Comparison of ENCODE assay signal across 15 cellular contexts in genomic region chr2:6872412-6872811, GRCh38. TPM values are rescaled to one million over a fixed set of nuclear protein-coding genes. Genes with fewer than 3 reads are reported as not detected.
DNase-seq lines count a peak whose midpoint lies in the region; ATAC-seq and TF ChIP-seq lines count a peak whose summit lies in the region.
"Had no signal": no experiment of that assay in that cellular context is flagged by ENCODE, and none has a peak within 500 bp of the region (broad histone marks: within the 10 kb centered on the region; RNA-seq: fewer than 3 reads in every experiment).

No MANE protein-coding gene starts in this region.

- no peaks in the 10 kb centered on the region for H3K9me3 ChIP-seq in testis
- H3K9me3 ChIP-seq: right atrium auricular region had no signal

- no peak for TF ChIP-seq CTCF in testis (IDR thresholded peaks at IDR 0.05)

- no peaks in the 10 kb centered on the region for H3K36me3 ChIP-seq in testis (ENCODE audit: low read depth, missing control alignments)
- H3K36me3 ChIP-seq: right atrium auricular region had no signal

- DNase-seq in T-helper 1 cell (no peak), testis (no peak), occipital lobe (lab: John Stamatoyannopoulos, UW) (no peak), islet precursor cell (no peak)
- DNase-seq in activated naive CD8-positive, alpha-beta T cell treated with anti-CD3 and anti-CD28 coated beads for 36 hours, result no peak
- DNase-seq: activated effector memory CD4-positive, alpha-beta T cell treated with Interleukin-2 at 50 U/mL for 16 hours; EL; NCI-H1436 treated with DMSO at 0.1 percent for 48 hours; T-helper 9 cell had no signal

- WGBS in testis, 2 donors, result 78 to 91% methylated on average over 1 of the region's 1 CpG

- H3K4me1 ChIP-seq in testis, result no peaks in the 10 kb centered on the region
- H3K4me1 ChIP-seq: right atrium auricular region had no signal

- peaks cover 14% of the 10 kb centered on the region for H3K36me3 Mint-ChIP-seq in T-helper 1 cell treated with Interleukin-12 subunit alpha and Interleukin-12 subunit beta and Interleukin-4 antibody, amounts not matched to agents 30 μg/mL and 1 μg/mL, for 36 hours (ENCODE audit: low read depth)
- peaks cover 5% of the 10 kb centered on the region for H3K36me3 Mint-ChIP-seq in activated naive CD8-positive, alpha-beta T cell treated with anti-CD3 and anti-CD28 coated beads for 36 hours

- peaks cover 3% of the 10 kb centered on the region for H3K27me3 Mint-ChIP-seq in T-helper 1 cell treated with Interleukin-12 subunit alpha and Interleukin-12 subunit beta and Interleukin-4 antibody, amounts not matched to agents 30 μg/mL and 1 μg/mL, for 36 hours (ENCODE audit: low read depth)
- H3K27me3 Mint-ChIP-seq in activated naive CD8-positive, alpha-beta T cell treated with anti-CD3 and anti-CD28 coated beads for 36 hours, result no peaks in the 10 kb centered on the region

- intact Hi-C loops in testis (cut with DNase I; ENCODE audit: low total_unique reads), result no loop called here

- TF ChIP-seq POLR2A in testis (IDR thresholded peaks at IDR 0.05), result no peak

- peaks cover 5% of the 10 kb centered on the region for H3K9me3 Mint-ChIP-seq in T-helper 1 cell treated with Interleukin-12 subunit alpha and Interleukin-12 subunit beta and Interleukin-4 antibody, amounts not matched to agents 30 μg/mL and 1 μg/mL, for 36 hours
- H3K9me3 Mint-ChIP-seq in activated naive CD8-positive, alpha-beta T cell treated with anti-CD3 and anti-CD28 coated beads for 36 hours, result peaks cover 4% of the 10 kb centered on the region

- H3K27ac Mint-ChIP-seq in T-helper 1 cell treated with Interleukin-12 subunit alpha and Interleukin-12 subunit beta and Interleukin-4 antibody, amounts not matched to agents 30 μg/mL and 1 μg/mL, for 36 hours, result peak overlapping the region; percentile 36
- H3K27ac Mint-ChIP-seq in activated naive CD8-positive, alpha-beta T cell treated with anti-CD3 and anti-CD28 coated beads for 36 hours, result peak overlapping the region; percentile 2

- H3K4me1 Mint-ChIP-seq in T-helper 1 cell treated with Interleukin-12 subunit alpha and Interleukin-12 subunit beta and Interleukin-4 antibody, amounts not matched to agents 30 μg/mL and 1 μg/mL, for 36 hours (ENCODE audit: low read depth), result peaks cover 41% of the 10 kb centered on the region
- H3K4me1 Mint-ChIP-seq in activated naive CD8-positive, alpha-beta T cell treated with anti-CD3 and anti-CD28 coated beads for 36 hours, result peaks cover 30% of the 10 kb centered on the region

- no peaks in the 10 kb centered on the region for H3K27me3 ChIP-seq in testis
- H3K27me3 ChIP-seq: right atrium auricular region had no signal

- H3K4me3 ChIP-seq in testis, result no peak overlapping the region
- H3K4me3 ChIP-seq: coronary artery, right atrium auricular region had no signal

- peak overlapping the region; percentile 24 for H3K4me3 Mint-ChIP-seq in T-helper 1 cell treated with Interleukin-12 subunit alpha and Interleukin-12 subunit beta and Interleukin-4 antibody, amounts not matched to agents 30 μg/mL and 1 μg/mL, for 36 hours
- no peak overlapping the region for H3K4me3 Mint-ChIP-seq in activated naive CD8-positive, alpha-beta T cell treated with anti-CD3 and anti-CD28 coated beads for 36 hours

- ATAC-seq in GM21360 (IDR thresholded peaks at IDR 0.05; ENCODE audit: unreplicated experiment) (peak; percentile 53), HG03442 (IDR thresholded peaks at IDR 0.05; ENCODE audit: unreplicated experiment) (peak; percentile 58)

- no peak overlapping the region for H3K27ac ChIP-seq in testis
- H3K27ac ChIP-seq: coronary artery, HL-60, right atrium auricular region had no signal

RNA-seq across cellular contexts. Expression of gene RSAD2, which starts 5.2 kb away (rescaled TPM):
- 10 to 100 TPM in 1 of 2 experiments, 1 to 10 TPM in 1; 9.2 to 10.0 TPM for total RNA-seq in activated naive CD8-positive, alpha-beta T cell treated with anti-CD3 and anti-CD28 coated beads for 36 hours
- 1 to 10 TPM; 4.4 to 5.5 TPM for total RNA-seq in testis
- 2.3 TPM for polyA plus RNA-seq in testis (ENCODE audit: insufficient read depth, low read depth, low replicate concordance)
- 6.9 TPM for total RNA-seq in occipital lobe

RNA-seq across cellular contexts. Expression of gene CMPK2, which starts 6.7 kb away (rescaled TPM):
- 10 to 100 TPM; 11.8 to 13.2 TPM for total RNA-seq in activated naive CD8-positive, alpha-beta T cell treated with anti-CD3 and anti-CD28 coated beads for 36 hours
- total RNA-seq in testis, result 10 to 100 TPM; 15.4 to 16.1 TPM
- polyA plus RNA-seq in testis (ENCODE audit: insufficient read depth, low read depth, low replicate concordance), result 11.1 TPM
- 10.9 TPM for total RNA-seq in occipital lobe

RNA-seq across cellular contexts. Expression of gene RNF144A, which starts 44.8 kb away (rescaled TPM):
- 10 to 100 TPM; 29.7 to 31.4 TPM for total RNA-seq in activated naive CD8-positive, alpha-beta T cell treated with anti-CD3 and anti-CD28 coated beads for 36 hours
- total RNA-seq in testis, result 10 to 100 TPM; 12.6 to 12.9 TPM
- 8.9 TPM for polyA plus RNA-seq in testis (ENCODE audit: insufficient read depth, low read depth, low replicate concordance)
- 41.5 TPM for total RNA-seq in occipital lobe
